ENCODE assay signal across 1 cellular context in genomic region chr3:11643212-11644087, GRCh38.
TF ChIP-seq lines count a peak whose summit lies in the region.

Gene VGLL4 (minus strand): TSS chr3:11643915. CDS start chr3:11643518, 397 bp downstream.

TF ChIP-seq in HepG2, 621 proteins besides CTCF, POLR2A, EP300 and RAD21 (continued from another document and continues in another):
- TF ChIP-seq, protein P1, sequence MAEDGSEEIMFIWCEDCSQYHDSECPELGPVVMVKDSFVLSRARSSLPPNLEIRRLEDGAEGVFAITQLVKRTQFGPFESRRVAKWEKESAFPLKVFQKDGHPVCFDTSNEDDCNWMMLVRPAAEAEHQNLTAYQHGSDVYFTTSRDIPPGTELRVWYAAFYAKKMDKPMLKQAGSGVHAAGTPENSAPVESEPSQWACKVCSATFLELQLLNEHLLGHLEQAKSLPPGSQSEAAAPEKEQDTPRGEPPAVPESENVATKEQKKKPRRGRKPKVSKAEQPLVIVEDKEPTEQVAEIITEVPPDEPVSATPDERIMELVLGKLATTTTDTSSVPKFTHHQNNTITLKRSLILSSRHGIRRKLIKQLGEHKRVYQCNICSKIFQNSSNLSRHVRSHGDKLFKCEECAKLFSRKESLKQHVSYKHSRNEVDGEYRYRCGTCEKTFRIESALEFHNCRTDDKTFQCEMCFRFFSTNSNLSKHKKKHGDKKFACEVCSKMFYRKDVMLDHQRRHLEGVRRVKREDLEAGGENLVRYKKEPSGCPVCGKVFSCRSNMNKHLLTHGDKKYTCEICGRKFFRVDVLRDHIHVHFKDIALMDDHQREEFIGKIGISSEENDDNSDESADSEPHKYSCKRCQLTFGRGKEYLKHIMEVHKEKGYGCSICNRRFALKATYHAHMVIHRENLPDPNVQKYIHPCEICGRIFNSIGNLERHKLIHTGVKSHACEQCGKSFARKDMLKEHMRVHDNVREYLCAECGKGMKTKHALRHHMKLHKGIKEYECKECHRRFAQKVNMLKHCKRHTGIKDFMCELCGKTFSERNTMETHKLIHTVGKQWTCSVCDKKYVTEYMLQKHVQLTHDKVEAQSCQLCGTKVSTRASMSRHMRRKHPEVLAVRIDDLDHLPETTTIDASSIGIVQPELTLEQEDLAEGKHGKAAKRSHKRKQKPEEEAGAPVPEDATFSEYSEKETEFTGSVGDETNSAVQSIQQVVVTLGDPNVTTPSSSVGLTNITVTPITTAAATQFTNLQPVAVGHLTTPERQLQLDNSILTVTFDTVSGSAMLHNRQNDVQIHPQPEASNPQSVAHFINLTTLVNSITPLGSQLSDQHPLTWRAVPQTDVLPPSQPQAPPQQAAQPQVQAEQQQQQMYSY (CRISPR knock-in tag; IDR thresholded peaks at IDR 0.05) = no peak
- TF ChIP-seq, protein P2, sequence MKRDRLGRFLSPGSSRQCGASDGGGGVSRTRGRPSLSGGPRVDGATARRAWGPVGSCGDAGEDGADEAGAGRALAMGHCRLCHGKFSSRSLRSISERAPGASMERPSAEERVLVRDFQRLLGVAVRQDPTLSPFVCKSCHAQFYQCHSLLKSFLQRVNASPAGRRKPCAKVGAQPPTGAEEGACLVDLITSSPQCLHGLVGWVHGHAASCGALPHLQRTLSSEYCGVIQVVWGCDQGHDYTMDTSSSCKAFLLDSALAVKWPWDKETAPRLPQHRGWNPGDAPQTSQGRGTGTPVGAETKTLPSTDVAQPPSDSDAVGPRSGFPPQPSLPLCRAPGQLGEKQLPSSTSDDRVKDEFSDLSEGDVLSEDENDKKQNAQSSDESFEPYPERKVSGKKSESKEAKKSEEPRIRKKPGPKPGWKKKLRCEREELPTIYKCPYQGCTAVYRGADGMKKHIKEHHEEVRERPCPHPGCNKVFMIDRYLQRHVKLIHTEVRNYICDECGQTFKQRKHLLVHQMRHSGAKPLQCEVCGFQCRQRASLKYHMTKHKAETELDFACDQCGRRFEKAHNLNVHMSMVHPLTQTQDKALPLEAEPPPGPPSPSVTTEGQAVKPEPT (CRISPR knock-in tag; IDR thresholded peaks at IDR 0.05; ENCODE audit: low read depth) = no peak
- TF ChIP-seq ZNF792 (CRISPR knock-in tag; IDR thresholded peaks at IDR 0.05) (peak; percentile 47; the same call in 1 of the 2 replicates), ZNF430 (CRISPR knock-in tag; IDR thresholded peaks at IDR 0.05) (0 out of 2 replicates have a peak, but pooled peaks have one; percentile 19), KLF13 (CRISPR knock-in tag; IDR thresholded peaks at IDR 0.05) (no peak), EHMT2 (IDR thresholded peaks at IDR 0.05; ENCODE audit: borderline replicate concordance, low read depth, low read length) (no peak), ELF1 (CRISPR knock-in tag; IDR thresholded peaks at IDR 0.05) (peak; percentile 80), ZNF607 (CRISPR knock-in tag; IDR thresholded peaks at IDR 0.05; ENCODE audit: borderline replicate concordance) (no peak), TFE3 (CRISPR knock-in tag; IDR thresholded peaks at IDR 0.05) (0 out of 2 replicates have a peak, but pooled peaks have one; percentile 53), ZNF891 (CRISPR knock-in tag; IDR thresholded peaks at IDR 0.05) (no peak), PITX1 (CRISPR knock-in tag; IDR thresholded peaks at IDR 0.05) (no peak), CHD2 (IDR thresholded peaks at IDR 0.05; ENCODE audit: low read depth, low read length) (no peak), KMT2A (CRISPR knock-in tag; IDR thresholded peaks at IDR 0.05) (peak; percentile 71), SP2 (CRISPR knock-in tag; IDR thresholded peaks at IDR 0.05) (no peak), HMGXB3 (CRISPR knock-in tag; IDR thresholded peaks at IDR 0.05; ENCODE audit: borderline replicate concordance) (0 out of 2 replicates have a peak, but pooled peaks have one; percentile 44), NBN (conservative IDR thresholded peaks at IDR 0.05) (no peak), ZNF17 (CRISPR knock-in tag; IDR thresholded peaks at IDR 0.05) (no peak), SNAI1 (CRISPR knock-in tag; IDR thresholded peaks at IDR 0.05; ENCODE audit: borderline replicate concordance) (no peak), KAT7 (CRISPR knock-in tag; IDR thresholded peaks at IDR 0.05; ENCODE audit: borderline replicate concordance) (no peak; the same call in 1 of the 2 replicates), PCBP2 (optimal IDR thresholded peaks at IDR 0.05; ENCODE audit: low read depth, low read length, poor library complexity, severe bottlenecking) (no peak), ELF4 (CRISPR knock-in tag; IDR thresholded peaks at IDR 0.05; ENCODE audit: borderline replicate concordance) (no peak), ZNF235 (CRISPR knock-in tag; IDR thresholded peaks at IDR 0.05; ENCODE audit: borderline replicate concordance) (no peak), YY1 (IDR thresholded peaks at IDR 0.05; ENCODE audit: insufficient read depth, insufficient replicate concordance, low read depth, low read length) (peak; percentile 64), ATF4 (CRISPR knock-in tag; IDR thresholded peaks at IDR 0.05) (peak in 1 of 2 experiments; percentile 34; a peak in 1 of 4 replicates), RBM39 (IDR thresholded peaks at IDR 0.05; ENCODE audit: low read depth, low read length, poor library complexity, severe bottlenecking) (no peak), ZNF589 (CRISPR knock-in tag; conservative IDR thresholded peaks at IDR 0.05) (no peak), TOPORS (CRISPR knock-in tag; IDR thresholded peaks at IDR 0.05) (no peak; the same call in 1 of the 2 replicates), POGZ (CRISPR knock-in tag; IDR thresholded peaks at IDR 0.05) (peak; percentile 61; the same call in 1 of the 2 replicates), HES4 (CRISPR knock-in tag; IDR thresholded peaks at IDR 0.05; ENCODE audit: borderline replicate concordance) (no peak), ZUFSP (CRISPR knock-in tag; IDR thresholded peaks at IDR 0.05; ENCODE audit: borderline replicate concordance) (no peak), PAX8 (CRISPR knock-in tag; IDR thresholded peaks at IDR 0.05; ENCODE audit: borderline replicate concordance) (0 out of 2 replicates have a peak, but pooled peaks have one; percentile 33), ZFP62 (CRISPR knock-in tag; IDR thresholded peaks at IDR 0.05) (no peak), ZSCAN20 (CRISPR knock-in tag; IDR thresholded peaks at IDR 0.05; ENCODE audit: borderline replicate concordance) (no peak), ZNF605 (CRISPR knock-in tag; IDR thresholded peaks at IDR 0.05) (peak; percentile 38; the same call in 1 of the 2 replicates), ZNF737 (CRISPR knock-in tag; IDR thresholded peaks at IDR 0.05; ENCODE audit: borderline replicate concordance) (no peak)
- TF ChIP-seq, protein P3, sequence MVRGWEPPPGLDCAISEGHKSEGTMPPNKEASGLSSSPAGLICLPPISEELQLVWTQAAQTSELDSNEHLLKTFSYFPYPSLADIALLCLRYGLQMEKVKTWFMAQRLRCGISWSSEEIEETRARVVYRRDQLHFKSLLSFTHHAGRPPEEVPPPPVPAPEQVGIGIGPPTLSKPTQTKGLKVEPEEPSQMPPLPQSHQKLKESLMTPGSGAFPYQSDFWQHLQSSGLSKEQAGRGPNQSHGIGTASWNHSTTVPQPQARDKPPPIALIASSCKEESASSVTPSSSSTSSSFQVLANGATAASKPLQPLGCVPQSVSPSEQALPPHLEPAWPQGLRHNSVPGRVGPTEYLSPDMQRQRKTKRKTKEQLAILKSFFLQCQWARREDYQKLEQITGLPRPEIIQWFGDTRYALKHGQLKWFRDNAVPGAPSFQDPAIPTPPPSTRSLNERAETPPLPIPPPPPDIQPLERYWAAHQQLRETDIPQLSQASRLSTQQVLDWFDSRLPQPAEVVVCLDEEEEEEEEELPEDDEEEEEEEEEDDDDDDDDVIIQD (CRISPR knock-in tag; IDR thresholded peaks at IDR 0.05; ENCODE audit: low read depth) = 0 out of 2 replicates have a peak, but pooled peaks have one; percentile 26
- TF ChIP-seq, protein P4, sequence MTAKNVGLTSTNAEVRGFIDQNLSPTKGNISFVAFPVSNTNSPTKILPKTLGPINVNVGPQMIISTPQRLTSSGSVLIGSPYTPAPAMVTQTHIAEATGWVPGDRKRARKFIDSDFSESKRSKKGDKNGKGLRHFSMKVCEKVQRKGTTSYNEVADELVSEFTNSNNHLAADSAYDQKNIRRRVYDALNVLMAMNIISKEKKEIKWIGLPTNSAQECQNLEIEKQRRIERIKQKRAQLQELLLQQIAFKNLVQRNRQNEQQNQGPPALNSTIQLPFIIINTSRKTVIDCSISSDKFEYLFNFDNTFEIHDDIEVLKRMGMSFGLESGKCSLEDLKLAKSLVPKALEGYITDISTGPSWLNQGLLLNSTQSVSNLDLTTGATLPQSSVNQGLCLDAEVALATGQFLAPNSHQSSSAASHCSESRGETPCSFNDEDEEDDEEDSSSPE (CRISPR knock-in tag; IDR thresholded peaks at IDR 0.05) = peak; percentile 48; the same call in 1 of the 2 replicates
- TF ChIP-seq, protein P5, sequence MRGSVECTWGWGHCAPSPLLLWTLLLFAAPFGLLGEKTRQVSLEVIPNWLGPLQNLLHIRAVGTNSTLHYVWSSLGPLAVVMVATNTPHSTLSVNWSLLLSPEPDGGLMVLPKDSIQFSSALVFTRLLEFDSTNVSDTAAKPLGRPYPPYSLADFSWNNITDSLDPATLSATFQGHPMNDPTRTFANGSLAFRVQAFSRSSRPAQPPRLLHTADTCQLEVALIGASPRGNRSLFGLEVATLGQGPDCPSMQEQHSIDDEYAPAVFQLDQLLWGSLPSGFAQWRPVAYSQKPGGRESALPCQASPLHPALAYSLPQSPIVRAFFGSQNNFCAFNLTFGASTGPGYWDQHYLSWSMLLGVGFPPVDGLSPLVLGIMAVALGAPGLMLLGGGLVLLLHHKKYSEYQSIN (CRISPR knock-in tag; IDR thresholded peaks at IDR 0.05; ENCODE audit: borderline replicate concordance) = no peak
